In genomic region chr3:191362524-191363090, GRCh38 we compare ENCODE assay signal across 20 cellular contexts. TPM values are rescaled to one million over a fixed set of nuclear protein-coding genes. Genes with fewer than 3 reads are reported as not detected.
DNase-seq lines count a peak whose midpoint lies in the region; ATAC-seq, FAIRE-seq and TF ChIP-seq lines count a peak whose summit lies in the region.
"Had no signal": no experiment of that assay in that cellular context is flagged by ENCODE, and none has a peak within 500 bp of the region (broad histone marks: within the 10 kb centered on the region; RNA-seq: fewer than 3 reads in every experiment).

No MANE protein-coding gene starts in this region.

- TF ChIP-seq POLR2A in HepG2 (IDR thresholded peaks at IDR 0.05; ENCODE audit: insufficient read depth in 1 of 2, low read depth in 2 of 2, low read length in 2 of 2), result no peak
- no peak for TF ChIP-seq POLR2A in right lobe of liver (IDR thresholded peaks at IDR 0.05)

- FAIRE-seq in HepG2 (lab: Jason Lieb, UNC), result no peak
- FAIRE-seq: A204.1, K562 had no signal

- DNase-seq in HepG2 (ENCODE audit: low spot score) (no peak), right lobe of liver (no peak), epithelial cell of prostate (ENCODE audit: low read depth, low spot score) (no peak), inferior parietal cortex (ENCODE audit: extremely low spot score) (no peak), GM19240 (ENCODE audit: insufficient read length, low spot score) (no peak)
- no peak for DNase-seq in natural killer cell treated with Interleukin-12 subunit alpha and Interleukin-12 subunit beta and Interleukin-15 and Interleukin-18, amount 100 ng/mL, for 72 hours (ENCODE audit: low spot score)
- no peak for DNase-seq in stimulated activated CD4-positive, alpha-beta T cell treated with anti-CD3 and anti-CD28 coated beads, Interleukin-4, amount 100 ng/mL, for 24 hours
- DNase-seq: EL, NCI-H1436 treated with DMSO at 0.1 percent for 48 hours, NCI-H2081, NCI-H510A treated with DMSO at 0.1 percent for 48 hours, NCI-H82, PC-9, SW 1271 had no signal

- H3K27ac Mint-ChIP-seq in natural killer cell treated with Interleukin-12 subunit alpha and Interleukin-12 subunit beta and Interleukin-15 and Interleukin-18, amount 100 ng/mL, for 72 hours, result no peak overlapping the region

- H3K4me3 Mint-ChIP-seq in natural killer cell treated with Interleukin-12 subunit alpha and Interleukin-12 subunit beta and Interleukin-15 and Interleukin-18, amount 100 ng/mL, for 72 hours, result no peak overlapping the region

- H4K20me1 ChIP-seq in HepG2 (ENCODE audit: insufficient read depth, low read length), result no peaks in the 10 kb centered on the region

- no peak overlapping the region for H3K9ac ChIP-seq in HepG2 (ENCODE audit: insufficient read depth, low read depth, low read length)

- CTCF ChIA-PET in HepG2 (lab: Yijun Ruan, JAX; ENCODE audit: low intra/inter-chr PET ratio, low total read pairs), result no interaction called here

- TF ChIP-seq EP300 in HepG2 (IDR thresholded peaks at IDR 0.05; ENCODE audit: low read depth in 2 of 2, low read length in 2 of 2), result no peak
- no peak for TF ChIP-seq EP300 in HepG2 (CRISPR knock-in tag; IDR thresholded peaks at IDR 0.05; ENCODE audit: borderline replicate concordance)

- POLR2A ChIA-PET in HepG2 (lab: Yijun Ruan, JAX), result interaction anchor here (1.6 kb wide), 1 partner anchor 9 kb away, joined by 4 read pairs; no protein-coding TSS in a partner anchor

- BruUV-seq in HepG2 (replicated peaks; lab: Mats Ljungman, UMichigan), result no TSS peak

- H3K27me3 ChIP-seq in HepG2 (ENCODE audit: control insufficient read depth in 1 of 2, insufficient read depth in 2 of 2, low read length in 2 of 2) (no peaks in the 10 kb centered on the region), right lobe of liver (no peaks in the 10 kb centered on the region)
- H3K27me3 ChIP-seq: SJSA1 had no signal

- H3K4me1 ChIP-seq in HepG2 (ENCODE audit: insufficient read depth, low read length), result peaks cover 19% of the 10 kb centered on the region
- no peaks in the 10 kb centered on the region for H3K4me1 ChIP-seq in right lobe of liver

- no peaks in the 10 kb centered on the region for H3K9me3 Mint-ChIP-seq in natural killer cell treated with Interleukin-12 subunit alpha and Interleukin-12 subunit beta and Interleukin-15 and Interleukin-18, amount 100 ng/mL, for 72 hours

- no peak overlapping the region for H3K27ac ChIP-seq in HepG2 (ENCODE audit: extremely low read length, insufficient read depth, low read length)
- no peak overlapping the region for H3K27ac ChIP-seq in right lobe of liver
- peak overlapping the region; percentile 5 for H3K27ac ChIP-seq in epithelial cell of prostate
- H3K27ac ChIP-seq: C4-2B, PC-9, SJSA1 had no signal

- no peak overlapping the region for H3K4me2 ChIP-seq in HepG2 (ENCODE audit: low read depth, low read length)
- H3K4me2 ChIP-seq: PC-9 had no signal

- peaks cover 20% of the 10 kb centered on the region for H3K36me3 Mint-ChIP-seq in natural killer cell treated with Interleukin-12 subunit alpha and Interleukin-12 subunit beta and Interleukin-15 and Interleukin-18, amount 100 ng/mL, for 72 hours

- intact Hi-C loops in HepG2 (cut with micrococcal nuclease; ENCODE audit: unreplicated experiment) (no loop called here), right lobe of liver (cut with DNase I) (no loop called here)

- no peaks in the 10 kb centered on the region for H3K9me3 ChIP-seq in HepG2 (ENCODE audit: low read length)
- no peaks in the 10 kb centered on the region for H3K9me3 ChIP-seq in right lobe of liver
- H3K9me3 ChIP-seq: HAP-1, SJSA1 had no signal

- no peak overlapping the region for H2AFZ ChIP-seq in HepG2 (ENCODE audit: low read length)
- H2AFZ ChIP-seq: PC-9 had no signal

- ATAC-seq in HepG2 (no peak), right lobe of liver (no peak), HG02610 (IDR thresholded peaks at IDR 0.05; ENCODE audit: unreplicated experiment) (peak; percentile 55)
- no peak for ATAC-seq in natural killer cell treated with Interleukin-12 subunit alpha and Interleukin-12 subunit beta and Interleukin-15 and Interleukin-18, amount 100 ng/mL, for 72 hours
- ATAC-seq: K562 had no signal

- H3K27me3 Mint-ChIP-seq in natural killer cell treated with Interleukin-12 subunit alpha and Interleukin-12 subunit beta and Interleukin-15 and Interleukin-18, amount 100 ng/mL, for 72 hours, result no peaks in the 10 kb centered on the region

- H3K36me3 ChIP-seq in HepG2 (replicated peaks in 1 of 2; ENCODE audit: control insufficient read depth in 1 of 2, insufficient read depth in 2 of 2, low read length in 2 of 2) (peaks cover 11 to 69% of the 10 kb centered on the region in 2 experiments), right lobe of liver (peaks cover 0 to 48% (median 6%) of the 10 kb centered on the region in 4 donors)

- peaks cover 3% of the 10 kb centered on the region for H3K79me2 ChIP-seq in HepG2 (ENCODE audit: insufficient read depth, low read length)

- 97% methylated on average over 2 of the region's 2 CpGs for WGBS in HepG2 (ENCODE audit: low lambda C conversion rate)
- 92% methylated on average over 2 of the region's 2 CpGs for WGBS in right lobe of liver (ENCODE audit: insufficient coverage, low coverage, low lambda C conversion rate, missing lambda C conversion rate)

- H3K4me3 ChIP-seq in HepG2 (replicated peaks in 1 of 3; ENCODE audit: insufficient read depth in 1 of 3, low read depth in 2 of 3, low read length in 3 of 3) (no peak overlapping the region), right lobe of liver (no peak overlapping the region)
- H3K4me3 ChIP-seq: HAP-1, K562, PC-9, SJSA1 had no signal

- in situ Hi-C loops in HepG2 (cut with HindIII; ENCODE audit: extremely low pct_ligation_motif_present, low pct_unique_long_range_greater_than_20kb), result no loop called here

- H3K4me1 Mint-ChIP-seq in natural killer cell treated with Interleukin-12 subunit alpha and Interleukin-12 subunit beta and Interleukin-15 and Interleukin-18, amount 100 ng/mL, for 72 hours (ENCODE audit: low read depth in 2 of 2), result peaks cover 5 to 16% of the 10 kb centered on the region in 2 donors

- TF ChIP-seq CTCF in HepG2 (CRISPR knock-in tag; IDR thresholded peaks at IDR 0.05), result no peak
- no peak for TF ChIP-seq CTCF in right lobe of liver (IDR thresholded peaks at IDR 0.05)

- TF ChIP-seq RAD21 in HepG2 (CRISPR knock-in tag; IDR thresholded peaks at IDR 0.05), result no peak

RNA-seq across cellular contexts. Expression of gene UTS2B, which starts 32.3 kb away (rescaled TPM):
- total RNA-seq in HepG2 (2016; rRNA removed; fragmentation: Illumina TruSeq; extraction: Trizol) (0.46 TPM in 1 of 2 replicates, not detected in the other), right lobe of liver (under 1 TPM in 1 of 6 experiments, not detected in 5; 0.38 TPM)
- 0.71 and 1.1 TPM in 2 replicates for total RNA-seq in HepG2 (2016; cell fraction: cytosol; rRNA removed; fragmentation: Illumina TruSeq; extraction: Trizol; ENCODE audit: low read depth)
- total RNA-seq in HepG2 (2016; cell fraction: insoluble cytoplasmic fraction; rRNA removed; fragmentation: Illumina TruSeq; extraction: Trizol), result 0.37 TPM in 1 of 2 replicates, not detected in the other
- total RNA-seq in HepG2 (2016; cell fraction: membrane; rRNA removed; fragmentation: Illumina TruSeq; extraction: Trizol), result 0.49 and 0.83 TPM in 2 replicates
- total RNA-seq in HepG2 (2016; cell fraction: nucleus; rRNA removed; fragmentation: Illumina TruSeq; extraction: Trizol), result 1.1 and 1.6 TPM in 2 replicates
- polyA plus RNA-seq in HepG2 (2011; rRNA removed), result 0.03 and 0.14 TPM in 2 replicates
- 0.04 and 0.09 TPM in 2 replicates for polyA plus RNA-seq in HepG2 (2011; cell fraction: cytosol; rRNA removed)
- polyA plus RNA-seq in HepG2 (2011; cell fraction: nucleus; rRNA removed), result not detected in 2 replicates
- polyA plus RNA-seq in HepG2 (2012), result 0.42 TPM in 1 of 2 replicates, not detected in the other
- 0.34 TPM in 1 of 2 replicates, not detected in the other for polyA plus RNA-seq in HepG2 (2016; cell fraction: cytosol; fragmentation: Illumina TruSeq; extraction: Trizol; ENCODE audit: low read depth)
- polyA plus RNA-seq in HepG2 (2016; cell fraction: insoluble cytoplasmic fraction; fragmentation: Illumina TruSeq; extraction: Trizol; ENCODE audit: low read depth), result not detected in 2 replicates
- polyA plus RNA-seq in HepG2 (2016; cell fraction: membrane; fragmentation: Illumina TruSeq; extraction: Trizol; ENCODE audit: low read depth), result not detected in 2 replicates
- not detected in 2 replicates for polyA plus RNA-seq in HepG2 (2016; cell fraction: nucleus; fragmentation: Illumina TruSeq; extraction: Trizol; ENCODE audit: insufficient read depth, low read depth)
- polyA minus RNA-seq in HepG2 (2011; rRNA and poly(A)+ RNA removed; ENCODE audit: low replicate concordance), result 0.32 and 1.1 TPM in 2 replicates
- polyA minus RNA-seq in HepG2 (2011; cell fraction: cytosol; rRNA and poly(A)+ RNA removed), result 1.1 TPM in 1 of 2 replicates, not detected in the other
- 3.4 and 3.6 TPM in 2 replicates for polyA minus RNA-seq in HepG2 (2011; cell fraction: nucleus; rRNA and poly(A)+ RNA removed)
- total RNA-seq in natural killer cell treated with Interleukin-12 subunit alpha and Interleukin-12 subunit beta and Interleukin-15 and Interleukin-18, amount 100 ng/mL, for 72 hours, result not detected
- total RNA-seq: K562 had no signal

RNA-seq across cellular contexts. Expression of gene CCDC50, which starts 33.4 kb away (rescaled TPM):
- total RNA-seq in HepG2 (2016; rRNA removed; fragmentation: Illumina TruSeq; extraction: Trizol) (66.4 and 84.6 TPM in 2 replicates), right lobe of liver (10 to 100 TPM; 36.1 to 96.3 (median 65.1) TPM)
- total RNA-seq in HepG2 (2016; cell fraction: cytosol; rRNA removed; fragmentation: Illumina TruSeq; extraction: Trizol; ENCODE audit: low read depth), result 64.1 and 70.2 TPM in 2 replicates
- 64.3 and 82.0 TPM in 2 replicates for total RNA-seq in HepG2 (2016; cell fraction: insoluble cytoplasmic fraction; rRNA removed; fragmentation: Illumina TruSeq; extraction: Trizol)
- total RNA-seq in HepG2 (2016; cell fraction: membrane; rRNA removed; fragmentation: Illumina TruSeq; extraction: Trizol), result 93.5 and 98.5 TPM in 2 replicates
- 42.1 and 53.1 TPM in 2 replicates for total RNA-seq in HepG2 (2016; cell fraction: nucleus; rRNA removed; fragmentation: Illumina TruSeq; extraction: Trizol)
- 42.8 and 47.6 TPM in 2 replicates for polyA plus RNA-seq in HepG2 (2011; rRNA removed)
- 36.3 and 39.4 TPM in 2 replicates for polyA plus RNA-seq in HepG2 (2011; cell fraction: cytosol; rRNA removed)
- 30.4 and 34.1 TPM in 2 replicates for polyA plus RNA-seq in HepG2 (2011; cell fraction: nucleus; rRNA removed)
- 57.1 and 80.5 TPM in 2 replicates for polyA plus RNA-seq in HepG2 (2012)
- 73.6 and 85.5 TPM in 2 replicates for polyA plus RNA-seq in HepG2 (2016; cell fraction: cytosol; fragmentation: Illumina TruSeq; extraction: Trizol; ENCODE audit: low read depth)
- 81.6 and 82.7 TPM in 2 replicates for polyA plus RNA-seq in HepG2 (2016; cell fraction: insoluble cytoplasmic fraction; fragmentation: Illumina TruSeq; extraction: Trizol; ENCODE audit: low read depth)
- polyA plus RNA-seq in HepG2 (2016; cell fraction: membrane; fragmentation: Illumina TruSeq; extraction: Trizol; ENCODE audit: low read depth), result 79.3 and 86.2 TPM in 2 replicates
- 44.8 and 45.2 TPM in 2 replicates for polyA plus RNA-seq in HepG2 (2016; cell fraction: nucleus; fragmentation: Illumina TruSeq; extraction: Trizol; ENCODE audit: insufficient read depth, low read depth)
- 36.4 and 43.0 TPM in 2 replicates for polyA minus RNA-seq in HepG2 (2011; rRNA and poly(A)+ RNA removed; ENCODE audit: low replicate concordance)
- polyA minus RNA-seq in HepG2 (2011; cell fraction: cytosol; rRNA and poly(A)+ RNA removed), result 45.0 and 52.9 TPM in 2 replicates
- 135 and 139 TPM in 2 replicates for polyA minus RNA-seq in HepG2 (2011; cell fraction: nucleus; rRNA and poly(A)+ RNA removed)
- total RNA-seq in natural killer cell treated with Interleukin-12 subunit alpha and Interleukin-12 subunit beta and Interleukin-15 and Interleukin-18, amount 100 ng/mL, for 72 hours, result 10 to 100 TPM; 24.4 to 27.7 TPM
